8 cellular contexts compared by ENCODE assay signal in genomic region chr19:38004505-38005223, GRCh38.
DNase-seq lines count a peak whose midpoint lies in the region; ATAC-seq, FAIRE-seq and TF ChIP-seq lines count a peak whose summit lies in the region.

No MANE protein-coding gene starts in this region.

- DNase-seq in AG08395 (ENCODE audit: low spot score) (peak; percentile 97), GM18507 (ENCODE audit: extremely low spot score, insufficient read length, low read depth) (no peak), NCI-H2107 (lab: John Stamatoyannopoulos, UW) (peak; percentile 61), adipocyte (ENCODE audit: low read depth) (peak; percentile 97), cardiac septum (ENCODE audit: low spot score) (peak; percentile 85), osteocyte (ENCODE audit: extremely low spot score, unreplicated experiment) (peak; percentile 90), NCI-H187 (lab: John Stamatoyannopoulos, UW) (no peak)

- intact Hi-C loops in cardiac septum (cut with DNase I) = loop anchor here (2.0 to 5.0 kb wide), 2 partner anchors 88 to 98 kb away; partner anchors contain the start of genes SIPA1L3 and WDR87

- FAIRE-seq in GM18507 (lab: Jason Lieb, UNC) = peak; percentile 96

- H3K4me1 Mint-ChIP-seq in osteocyte (ENCODE audit: unreplicated experiment) = peaks cover 11% of the 10 kb centered on the region

- H3K36me3 ChIP-seq in adipocyte (ENCODE audit: control insufficient read depth, insufficient read depth, low read length, severe bottlenecking) = no peaks in the 10 kb centered on the region

- H3K4me1 ChIP-seq in adipocyte (ENCODE audit: control insufficient read depth, insufficient read depth, low read length) = peaks cover 31% of the 10 kb centered on the region

- no peak overlapping the region for H3K27ac Mint-ChIP-seq in osteocyte (ENCODE audit: unreplicated experiment)

- H3K4me3 ChIP-seq in adipocyte (ENCODE audit: low read length) = peak overlapping the region; percentile 83

- TF ChIP-seq CTCF in osteocyte (IDR thresholded peaks at IDR 0.05) = no peak

- peak; percentile 64 for ATAC-seq in HG02938 (IDR thresholded peaks at IDR 0.05; ENCODE audit: unreplicated experiment)

- no peaks in the 10 kb centered on the region for H3K9me3 Mint-ChIP-seq in osteocyte (ENCODE audit: unreplicated experiment)

- H3K27me3 Mint-ChIP-seq in osteocyte (ENCODE audit: unreplicated experiment) = no peaks in the 10 kb centered on the region

- H3K9me3 ChIP-seq in adipocyte (ENCODE audit: control insufficient read depth, low read length) = no peaks in the 10 kb centered on the region

- H3K4me3 Mint-ChIP-seq in osteocyte (ENCODE audit: unreplicated experiment) = no peak overlapping the region

- H3K27me3 ChIP-seq in adipocyte (replicated peaks; ENCODE audit: control insufficient read depth, insufficient read depth, low read length) = no peaks in the 10 kb centered on the region

- H3K9ac ChIP-seq in adipocyte (ENCODE audit: low read length) = peak overlapping the region; percentile 79

- H3K36me3 Mint-ChIP-seq in osteocyte (ENCODE audit: unreplicated experiment) = no peaks in the 10 kb centered on the region

Comparison
In these comparisons a context has a peak if more than half of its experiments do, and no peak if none do; other contexts are left out.
1. DNase-seq: peak in AG08395 (single experiment), NCI-H2107 (single experiment), adipocyte (single experiment), cardiac septum (single experiment) and osteocyte (single experiment); none in GM18507 (single experiment) and NCI-H187 (0 of 2).